In genomic region chr18:22171263-22171838, GRCh38 we compare ENCODE assay signal across 11 cellular contexts. TPM values are rescaled to one million over a fixed set of nuclear protein-coding genes. Genes with fewer than 3 reads are reported as not detected.
A peak's percentile ranks its signal among the peaks of the same experiment; 100 is the strongest.
DNase-seq lines count a peak whose midpoint lies in the region; ATAC-seq and TF ChIP-seq lines count a peak whose summit lies in the region.
"Had no signal": no experiment of that assay in that cellular context is flagged by ENCODE, and none has a peak within 500 bp of the region (broad histone marks: within the 10 kb centered on the region; RNA-seq: fewer than 3 reads in every experiment).

No MANE protein-coding gene starts in this region.

- H3K4me1 ChIP-seq in lung (ENCODE audit: control insufficient read depth in 2 of 2, insufficient read depth in 2 of 2, low read length in 2 of 2), result peaks cover 0 to 7% of the 10 kb centered on the region in 2 donors
- no peaks in the 10 kb centered on the region for H3K4me1 ChIP-seq in thoracic aorta (ENCODE audit: control insufficient read depth in 1 of 2, low read depth in 2 of 2)

- H3K9me3 ChIP-seq in MG63 (no peaks in the 10 kb centered on the region), lung (ENCODE audit: control insufficient read depth in 2 of 2, insufficient read depth in 1 of 2, low read length in 1 of 2) (no peaks in the 10 kb centered on the region), thoracic aorta (no peaks in the 10 kb centered on the region)

- 0 out of 2 replicates have a peak, but pooled peaks cover 7% of the 10 kb centered on the region for H3K27me3 ChIP-seq in MG63
- no peaks in the 10 kb centered on the region for H3K27me3 ChIP-seq in lung (ENCODE audit: control insufficient read depth, insufficient read depth)
- no peaks in the 10 kb centered on the region for H3K27me3 ChIP-seq in thoracic aorta (replicated peaks; ENCODE audit: insufficient read depth)

- TF ChIP-seq CTCF in coronary artery (IDR thresholded peaks at IDR 0.05) (no peak), lung (IDR thresholded peaks at IDR 0.05; ENCODE audit: control extremely low read depth, extremely low read depth) (no peak), thoracic aorta (IDR thresholded peaks at IDR 0.05) (no peak)

- H3K36me3 ChIP-seq in MG63 (peaks cover 38% of the 10 kb centered on the region), lung (ENCODE audit: control insufficient read depth in 2 of 2, insufficient read depth in 2 of 2, low read length in 2 of 2) (peaks cover 0 to 7% of the 10 kb centered on the region in 2 donors), thoracic aorta (peaks cover 18% of the 10 kb centered on the region)

- ATAC-seq in lung (ENCODE audit: insufficient read depth, low FRiP score), result no peak
- no peak for ATAC-seq in thoracic aorta (ENCODE audit: insufficient number of reproducible peaks, low FRiP score, low read depth)
- ATAC-seq in activated CD4-positive, CD25-positive, alpha-beta regulatory T cell treated with anti-CD3 and anti-CD28 coated beads, Interleukin-2, amount 50 U/mL, for 24 hours, result no peak
- ATAC-seq: activated naive CD4-positive, alpha-beta T cell treated with anti-CD3 and anti-CD28 coated beads, Interleukin-2, amount 50 U/mL, for 72 hours had no signal

- 3% methylated on average over 63 to 73 of the region's 73 CpGs for WGBS in lung, 2 donors

- peak; percentile 25 for DNase-seq in MG63
- no peak for DNase-seq in coronary artery (ENCODE audit: low spot score)
- DNase-seq in lung (ENCODE audit: low spot score), result no peak
- no peak for DNase-seq in thoracic aorta (ENCODE audit: low spot score)
- DNase-seq in NCI-H128 (lab: John Stamatoyannopoulos, UW; ENCODE audit: unreplicated experiment), result no peak
- no peak for DNase-seq in NCI-H1092 (lab: John Stamatoyannopoulos, UW)
- DNase-seq: midbrain, NCI-H1930 had no signal

- H3K27ac ChIP-seq in coronary artery (peak overlapping the region; percentile 97 to 99), lung (ENCODE audit: low read depth in 1 of 2, low read length in 1 of 2) (peak overlapping the region; percentile 96 to 99), thoracic aorta (peak overlapping the region; percentile 98 to 100)

- H3K4me3 ChIP-seq in MG63 (peak overlapping the region; percentile 83), coronary artery (peak overlapping the region; percentile 90), lung (peak overlapping the region; percentile 79), thoracic aorta (peak overlapping the region; percentile 100)

RNA-seq across cellular contexts. Expression of gene GATA6, which starts 2.0 kb away (rescaled TPM):
- 34.0 and 42.3 TPM in 2 replicates for total RNA-seq in MG63 (2014; rRNA removed; shearing (Covaris generic); ENCODE audit: low replicate concordance)
- total RNA-seq in lung (10 to 100 TPM; 32.1 to 34.3 TPM), thoracic aorta (10 to 100 TPM; 92.7 to 92.8 TPM)
- 10 to 100 TPM; 11.3 to 11.5 TPM for polyA plus RNA-seq in lung
- total RNA-seq: activated naive CD4-positive, alpha-beta T cell treated with anti-CD3 and anti-CD28 coated beads, Interleukin-2, amount 50 U/mL, for 72 hours; T-helper 2 cell treated with Interferon-gamma antibody and Interleukin-4, amounts not matched to agents 100 ng/mL and 5 ng/mL, for 36 hours had no signal
